ENCODE assay signal across 16 cellular contexts in the genomic region with DNA sequence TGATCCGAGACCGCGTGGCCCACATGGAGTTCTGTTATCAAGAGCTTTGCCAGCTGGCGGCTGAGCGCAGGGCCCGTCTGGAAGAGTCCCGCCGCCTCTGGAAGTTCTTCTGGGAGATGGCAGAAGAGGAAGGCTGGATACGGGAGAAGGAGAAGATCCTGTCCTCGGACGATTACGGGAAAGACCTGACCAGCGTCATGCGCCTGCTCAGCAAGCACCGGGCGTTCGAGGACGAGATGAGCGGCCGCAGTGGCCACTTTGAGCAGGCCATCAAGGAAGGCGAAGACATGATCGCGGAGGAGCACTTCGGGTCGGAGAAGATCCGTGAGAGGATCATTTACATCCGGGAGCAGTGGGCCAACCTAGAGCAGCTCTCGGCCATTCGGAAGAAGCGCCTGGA.
DNase-seq lines count a peak whose midpoint lies in the region; ATAC-seq and TF ChIP-seq lines count a peak whose summit lies in the region.
"Had no signal": no experiment of that assay in that cellular context is flagged by ENCODE, and none has a peak within 500 bp of the region (broad histone marks: within the 10 kb centered on the region; RNA-seq: fewer than 3 reads in every experiment).

No MANE protein-coding gene starts in this region.

- no peak overlapping the region for H3K4me3 Mint-ChIP-seq in activated T-helper 17 cell treated with anti-CD3 and anti-CD28 coated beads, Interleukin-2, amount 50 U/mL, for 72 hours
- H3K4me3 Mint-ChIP-seq: mesothelial cell of epicardium had no signal

- no peaks in the 10 kb centered on the region for H3K27me3 Mint-ChIP-seq in activated T-helper 17 cell treated with anti-CD3 and anti-CD28 coated beads, Interleukin-2, amount 50 U/mL, for 72 hours

- DNase-seq in activated naive CD4-positive, alpha-beta T cell treated with anti-CD3 and anti-CD28 coated beads, Interleukin-2, amount 50 U/mL, for 72 hours (ENCODE audit: low spot score in 2 of 2): no peak
- no peak for DNase-seq in activated naive CD4-positive, alpha-beta T cell treated with Interleukin-2 at 50 U/mL for 16 hours
- DNase-seq in upper lobe of left lung (peak in 1 of 2 donors; percentile 74), T-helper 2 cell (no peak), NCI-H510A treated with DMSO at 0.1 percent for 48 hours (lab: John Stamatoyannopoulos, UW) (no peak)
- DNase-seq in stimulated activated naive CD4-positive, alpha-beta T cell (lab: John Stamatoyannopoulos, UW): no peak
- DNase-seq: central memory CD4-positive, alpha-beta T cell; effector memory CD4-positive, alpha-beta T cell; NCI-H2081 treated with DMSO at 0.1 percent for 48 hours; T-helper 9 cell had no signal

- no peak for TF ChIP-seq RAD21 in liver (IDR thresholded peaks at IDR 0.05)

- H3K4me1 ChIP-seq in liver (ENCODE audit: control insufficient read depth in 4 of 4, insufficient read depth in 4 of 4, low read length in 3 of 4) (peaks cover 19 to 79% (median 57%) of the 10 kb centered on the region in 4 donors), upper lobe of left lung (peaks cover 21 to 52% (median 46%) of the 10 kb centered on the region in 4 donors)

- H3K27ac ChIP-seq in liver (ENCODE audit: low read depth in 1 of 2, low read length in 2 of 2) (peak overlapping the region; percentile 91 to 92), upper lobe of left lung (peak overlapping the region in 3 of 4 donors; percentile 59 to 87 (median 67))
- H3K27ac ChIP-seq: C4-2B had no signal

- ATAC-seq in activated naive CD4-positive, alpha-beta T cell treated with anti-CD3 and anti-CD28 coated beads, Interleukin-2, amount 50 U/mL, for 72 hours: no peak
- ATAC-seq in activated T-helper 17 cell treated with anti-CD3 and anti-CD28 coated beads, Interleukin-2, amount 50 U/mL, for 72 hours (replicated peaks): no peak
- no peak for ATAC-seq in upper lobe of left lung (ENCODE audit: low FRiP score in 2 of 2)
- ATAC-seq: activated CD4-positive, CD25-positive, alpha-beta regulatory T cell treated with anti-CD3 and anti-CD28 coated beads, Interleukin-2, amount 50 U/mL, for 24 hours; SK-N-SH treated with all-trans-retinoic acid at 6 μM for 48 hours had no signal

- peak overlapping the region; percentile 52 to 86 for H3K27ac Mint-ChIP-seq in activated naive CD4-positive, alpha-beta T cell treated with anti-CD3 and anti-CD28 coated beads, Interleukin-2, amount 50 U/mL, for 72 hours
- peak overlapping the region; percentile 95 for H3K27ac Mint-ChIP-seq in activated T-helper 17 cell treated with anti-CD3 and anti-CD28 coated beads, Interleukin-2, amount 50 U/mL, for 72 hours
- H3K27ac Mint-ChIP-seq: mesothelial cell of epicardium had no signal

- no peak for TF ChIP-seq EP300 in upper lobe of left lung (IDR thresholded peaks at IDR 0.05)

- H3K4me3 ChIP-seq in liver (ENCODE audit: low read depth in 1 of 3, low read length in 3 of 3) (no peak overlapping the region), upper lobe of left lung (no peak overlapping the region)

- H3K36me3 Mint-ChIP-seq in activated naive CD4-positive, alpha-beta T cell treated with anti-CD3 and anti-CD28 coated beads, Interleukin-2, amount 50 U/mL, for 72 hours: peaks cover 24 to 55% of the 10 kb centered on the region in 2 donors
- H3K36me3 Mint-ChIP-seq in activated T-helper 17 cell treated with anti-CD3 and anti-CD28 coated beads, Interleukin-2, amount 50 U/mL, for 72 hours (ENCODE audit: low read depth): peaks cover 97% of the 10 kb centered on the region

- H3K27me3 ChIP-seq in liver (ENCODE audit: control insufficient read depth in 4 of 4, insufficient read depth in 4 of 4, low read length in 3 of 4) (no peaks in the 10 kb centered on the region), upper lobe of left lung (no peaks in the 10 kb centered on the region)

- H3K9me3 Mint-ChIP-seq in activated naive CD4-positive, alpha-beta T cell treated with anti-CD3 and anti-CD28 coated beads, Interleukin-2, amount 50 U/mL, for 72 hours: no peaks in the 10 kb centered on the region
- no peaks in the 10 kb centered on the region for H3K9me3 Mint-ChIP-seq in activated T-helper 17 cell treated with anti-CD3 and anti-CD28 coated beads, Interleukin-2, amount 50 U/mL, for 72 hours
- H3K9me3 Mint-ChIP-seq: mesothelial cell of epicardium had no signal

- no peak overlapping the region for H3K9ac ChIP-seq in liver (ENCODE audit: low read depth in 1 of 2, low read length in 2 of 2)

- TF ChIP-seq CTCF in liver (IDR thresholded peaks at IDR 0.05; ENCODE audit: low read depth, low read length, missing input control): no peak
- TF ChIP-seq CTCF in upper lobe of left lung (IDR thresholded peaks at IDR 0.05): no peak

- no peaks in the 10 kb centered on the region for H3K9me3 ChIP-seq in liver (ENCODE audit: control insufficient read depth in 4 of 4, low read length in 3 of 4)
- no peaks in the 10 kb centered on the region for H3K9me3 ChIP-seq in upper lobe of left lung

- peaks cover 12% of the 10 kb centered on the region for H3K4me1 Mint-ChIP-seq in activated T-helper 17 cell treated with anti-CD3 and anti-CD28 coated beads, Interleukin-2, amount 50 U/mL, for 72 hours

- TF ChIP-seq POLR2A in upper lobe of left lung (IDR thresholded peaks at IDR 0.05): no peak

- WGBS in liver: 96% methylated on average over 30 of the region's 30 CpGs
- 95% methylated on average over 29 to 30 of the region's 30 CpGs for WGBS in upper lobe of left lung, 2 donors

- H3K36me3 ChIP-seq in liver (ENCODE audit: control insufficient read depth in 4 of 4, insufficient read depth in 3 of 4, low read depth in 1 of 4, low read length in 3 of 4) (peaks cover 15 to 65% (median 47%) of the 10 kb centered on the region in 4 donors), upper lobe of left lung (peaks cover 50 to 100% (median 86%) of the 10 kb centered on the region in 4 donors)

TF ChIP-seq in liver, 16 proteins besides CTCF, POLR2A, EP300 and RAD21:
- TF ChIP-seq, protein P1, sequence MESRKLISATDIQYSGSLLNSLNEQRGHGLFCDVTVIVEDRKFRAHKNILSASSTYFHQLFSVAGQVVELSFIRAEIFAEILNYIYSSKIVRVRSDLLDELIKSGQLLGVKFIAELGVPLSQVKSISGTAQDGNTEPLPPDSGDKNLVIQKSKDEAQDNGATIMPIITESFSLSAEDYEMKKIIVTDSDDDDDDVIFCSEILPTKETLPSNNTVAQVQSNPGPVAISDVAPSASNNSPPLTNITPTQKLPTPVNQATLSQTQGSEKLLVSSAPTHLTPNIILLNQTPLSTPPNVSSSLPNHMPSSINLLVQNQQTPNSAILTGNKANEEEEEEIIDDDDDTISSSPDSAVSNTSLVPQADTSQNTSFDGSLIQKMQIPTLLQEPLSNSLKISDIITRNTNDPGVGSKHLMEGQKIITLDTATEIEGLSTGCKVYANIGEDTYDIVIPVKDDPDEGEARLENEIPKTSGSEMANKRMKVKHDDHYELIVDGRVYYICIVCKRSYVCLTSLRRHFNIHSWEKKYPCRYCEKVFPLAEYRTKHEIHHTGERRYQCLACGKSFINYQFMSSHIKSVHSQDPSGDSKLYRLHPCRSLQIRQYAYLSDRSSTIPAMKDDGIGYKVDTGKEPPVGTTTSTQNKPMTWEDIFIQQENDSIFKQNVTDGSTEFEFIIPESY (IDR thresholded peaks at IDR 0.05): no peak
- TF ChIP-seq FOXA1 (IDR thresholded peaks at IDR 0.05) (no peak), TAF1 (conservative IDR thresholded peaks at IDR 0.05) (no peak), GABPA (IDR thresholded peaks at IDR 0.05 in 1 of 2, conservative IDR thresholded peaks at IDR 0.05 in 1 of 2) (no peak), HNF4G (IDR thresholded peaks at IDR 0.05) (no peak), EGR1 (IDR thresholded peaks at IDR 0.05; ENCODE audit: low read depth in 2 of 2) (no peak), SP1 (IDR thresholded peaks at IDR 0.05) (no peak), FOXA2 (IDR thresholded peaks at IDR 0.05) (no peak), YY1 (IDR thresholded peaks at IDR 0.05) (no peak), NR2F2 (IDR thresholded peaks at IDR 0.05) (no peak)
- TF ChIP-seq, protein P2, sequence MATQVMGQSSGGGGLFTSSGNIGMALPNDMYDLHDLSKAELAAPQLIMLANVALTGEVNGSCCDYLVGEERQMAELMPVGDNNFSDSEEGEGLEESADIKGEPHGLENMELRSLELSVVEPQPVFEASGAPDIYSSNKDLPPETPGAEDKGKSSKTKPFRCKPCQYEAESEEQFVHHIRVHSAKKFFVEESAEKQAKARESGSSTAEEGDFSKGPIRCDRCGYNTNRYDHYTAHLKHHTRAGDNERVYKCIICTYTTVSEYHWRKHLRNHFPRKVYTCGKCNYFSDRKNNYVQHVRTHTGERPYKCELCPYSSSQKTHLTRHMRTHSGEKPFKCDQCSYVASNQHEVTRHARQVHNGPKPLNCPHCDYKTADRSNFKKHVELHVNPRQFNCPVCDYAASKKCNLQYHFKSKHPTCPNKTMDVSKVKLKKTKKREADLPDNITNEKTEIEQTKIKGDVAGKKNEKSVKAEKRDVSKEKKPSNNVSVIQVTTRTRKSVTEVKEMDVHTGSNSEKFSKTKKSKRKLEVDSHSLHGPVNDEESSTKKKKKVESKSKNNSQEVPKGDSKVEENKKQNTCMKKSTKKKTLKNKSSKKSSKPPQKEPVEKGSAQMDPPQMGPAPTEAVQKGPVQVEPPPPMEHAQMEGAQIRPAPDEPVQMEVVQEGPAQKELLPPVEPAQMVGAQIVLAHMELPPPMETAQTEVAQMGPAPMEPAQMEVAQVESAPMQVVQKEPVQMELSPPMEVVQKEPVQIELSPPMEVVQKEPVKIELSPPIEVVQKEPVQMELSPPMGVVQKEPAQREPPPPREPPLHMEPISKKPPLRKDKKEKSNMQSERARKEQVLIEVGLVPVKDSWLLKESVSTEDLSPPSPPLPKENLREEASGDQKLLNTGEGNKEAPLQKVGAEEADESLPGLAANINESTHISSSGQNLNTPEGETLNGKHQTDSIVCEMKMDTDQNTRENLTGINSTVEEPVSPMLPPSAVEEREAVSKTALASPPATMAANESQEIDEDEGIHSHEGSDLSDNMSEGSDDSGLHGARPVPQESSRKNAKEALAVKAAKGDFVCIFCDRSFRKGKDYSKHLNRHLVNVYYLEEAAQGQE (IDR thresholded peaks at IDR 0.05): no peak
